Comparison of ENCODE assay signal across 17 cellular contexts in genomic region chr17:80860101-80860671, GRCh38.
DNase-seq lines count a peak whose midpoint lies in the region; ATAC-seq, FAIRE-seq and TF ChIP-seq lines count a peak whose summit lies in the region.
"Had no signal": no experiment of that assay in that cellular context is flagged by ENCODE, and none has a peak within 500 bp of the region (broad histone marks: within the 10 kb centered on the region; RNA-seq: fewer than 3 reads in every experiment).

No MANE protein-coding gene starts in this region.

- DNase-seq in stimulated activated naive CD8-positive, alpha-beta T cell treated with anti-CD3 and anti-CD28 coated beads, Interleukin-15, Interleukin-2, amounts not matched to agents 100 U/mL and 50 U/mL, for 24 hours = no peak
- no peak for DNase-seq in activated T-helper 2 cell treated with anti-CD3 and anti-CD28 coated beads, Interferon-gamma antibody, Interleukin-2, Interleukin-4, amounts not matched to agents 10 μg/mL and 5 μg/mL and 100 μg/mL, durations not matched to agents 14 hours and 24 hours and 36 hours (ENCODE audit: low spot score)
- DNase-seq in mesenchymal stem cell (no peak), urothelium cell line (ENCODE audit: low spot score) (no peak), WTC11 (ENCODE audit: low spot score) (no peak)
- DNase-seq: brain microvascular endothelial cell; effector memory CD8-positive, alpha-beta T cell; NCI-H526; SW 1271 had no signal

- peaks cover 18 to 51% of the 10 kb centered on the region in 2 experiments for H3K36me3 ChIP-seq in mesenchymal stem cell (ENCODE audit: control insufficient read depth in 1 of 2, insufficient read depth in 2 of 2, low read depth in 1 of 2, low read length in 2 of 2)
- H3K36me3 ChIP-seq: brain microvascular endothelial cell, ovary had no signal

- peak overlapping the region; percentile 41 to 81 for H2BK12ac ChIP-seq in mesenchymal stem cell (ENCODE audit: low read length in 2 of 2)

- H3K18ac ChIP-seq in mesenchymal stem cell (ENCODE audit: low read depth in 1 of 2, low read length in 2 of 2) = peak overlapping the region; percentile 68 to 79

- no peak for TF ChIP-seq CTCF in WTC11 (IDR thresholded peaks at IDR 0.05)

- no peaks in the 10 kb centered on the region for H3K27me3 ChIP-seq in mesenchymal stem cell (ENCODE audit: control insufficient read depth in 1 of 2, insufficient read depth in 1 of 2, low read length in 2 of 2)
- H3K27me3 ChIP-seq: brain microvascular endothelial cell, ovary, Peyer's patch, suprapubic skin had no signal

- no peak overlapping the region for H2AK5ac ChIP-seq in mesenchymal stem cell (ENCODE audit: low read length, severe bottlenecking)

- peak overlapping the region in 1 of 2 experiments; percentile 53 for H3K14ac ChIP-seq in mesenchymal stem cell (ENCODE audit: low read length in 2 of 2)

- H2AFZ ChIP-seq in mesenchymal stem cell (ENCODE audit: low read depth, low read length) = no peak overlapping the region

- H3K4ac ChIP-seq in mesenchymal stem cell (ENCODE audit: low read depth in 1 of 2, low read length in 2 of 2) = peak overlapping the region in 1 of 2 experiments; percentile 38

- H3K9me3 ChIP-seq in mesenchymal stem cell (ENCODE audit: control insufficient read depth, low read length) = peaks cover 6% of the 10 kb centered on the region
- H3K9me3 ChIP-seq: ovary, Peyer's patch, suprapubic skin had no signal

- 96% methylated on average over 20 of the region's 20 CpGs for WGBS in mesenchymal stem cell

- H3K9me3 Mint-ChIP-seq in stimulated activated naive CD8-positive, alpha-beta T cell treated with anti-CD3 and anti-CD28 coated beads, Interleukin-15, Interleukin-2, amounts not matched to agents 100 ng/mL and 50 ng/mL, for 24 hours = peaks cover 12% of the 10 kb centered on the region
- H3K9me3 Mint-ChIP-seq in activated T-helper 2 cell treated with anti-CD3 and anti-CD28 coated beads, Interferon-gamma antibody, Interleukin-2, Interleukin-4, amounts not matched to agents 10 μg/mL and 5 μg/mL and 100 μg/mL, durations not matched to agents 14 hours and 24 hours and 36 hours = peaks cover 20% of the 10 kb centered on the region
- H3K9me3 Mint-ChIP-seq in WTC11 = no peaks in the 10 kb centered on the region
- H3K9me3 Mint-ChIP-seq: effector memory CD8-positive, alpha-beta T cell had no signal

- H3K79me1 ChIP-seq in mesenchymal stem cell (replicated peaks; ENCODE audit: low read length, poor library complexity, severe bottlenecking) = peaks cover 9% of the 10 kb centered on the region

- no peak overlapping the region for H3K27ac ChIP-seq in mesenchymal stem cell (ENCODE audit: low read length, poor library complexity, severe bottlenecking)
- H3K27ac ChIP-seq: ovary, Peyer's patch, suprapubic skin had no signal

- ATAC-seq in stimulated activated naive CD8-positive, alpha-beta T cell treated with anti-CD3 and anti-CD28 coated beads, Interleukin-15, Interleukin-2, amounts not matched to agents 100 U/mL and 50 U/mL, for 24 hours = no peak
- no peak for ATAC-seq in WTC11
- ATAC-seq in GM19395 (IDR thresholded peaks at IDR 0.05; ENCODE audit: unreplicated experiment) = no peak
- ATAC-seq in HG03108 (IDR thresholded peaks at IDR 0.05; ENCODE audit: unreplicated experiment) = no peak
- ATAC-seq: activated CD4-positive, CD25-positive, alpha-beta regulatory T cell treated with anti-CD3 and anti-CD28 coated beads, Interleukin-2, amount 50 U/mL, for 24 hours; effector memory CD8-positive, alpha-beta T cell; HCT116 had no signal

- intact Hi-C loops in activated T-helper 2 cell treated with anti-CD3 and anti-CD28 coated beads, Interferon-gamma antibody, Interleukin-2, Interleukin-4, amounts not matched to agents 10 μg/mL and 5 μg/mL and 100 μg/mL, durations not matched to agents 14 hours and 24 hours and 36 hours (cut with micrococcal nuclease) = no loop called here

- peaks cover 92% of the 10 kb centered on the region for H3K4me1 Mint-ChIP-seq in stimulated activated naive CD8-positive, alpha-beta T cell treated with anti-CD3 and anti-CD28 coated beads, Interleukin-15, Interleukin-2, amounts not matched to agents 100 ng/mL and 50 ng/mL, for 24 hours (ENCODE audit: low read depth)
- H3K4me1 Mint-ChIP-seq in activated T-helper 2 cell treated with anti-CD3 and anti-CD28 coated beads, Interferon-gamma antibody, Interleukin-2, Interleukin-4, amounts not matched to agents 10 μg/mL and 5 μg/mL and 100 μg/mL, durations not matched to agents 14 hours and 24 hours and 36 hours (ENCODE audit: low read depth) = peaks cover 79% of the 10 kb centered on the region
- peaks cover 28% of the 10 kb centered on the region for H3K4me1 Mint-ChIP-seq in WTC11

- H3K4me2 ChIP-seq in mesenchymal stem cell (ENCODE audit: low read length, poor library complexity, severe bottlenecking) = no peak overlapping the region

- H4K8ac ChIP-seq in mesenchymal stem cell (ENCODE audit: low read length) = peak overlapping the region; percentile 68

- peak overlapping the region; percentile 80 for H2BK15ac ChIP-seq in mesenchymal stem cell (ENCODE audit: low read depth, poor library complexity, severe bottlenecking)

- peak overlapping the region; percentile 78 for H4K91ac ChIP-seq in mesenchymal stem cell (ENCODE audit: low read length)

- H3K4me3 Mint-ChIP-seq in stimulated activated naive CD8-positive, alpha-beta T cell treated with anti-CD3 and anti-CD28 coated beads, Interleukin-15, Interleukin-2, amounts not matched to agents 100 ng/mL and 50 ng/mL, for 24 hours = no peak overlapping the region
- no peak overlapping the region for H3K4me3 Mint-ChIP-seq in activated T-helper 2 cell treated with anti-CD3 and anti-CD28 coated beads, Interferon-gamma antibody, Interleukin-2, Interleukin-4, amounts not matched to agents 10 μg/mL and 5 μg/mL and 100 μg/mL, durations not matched to agents 14 hours and 24 hours and 36 hours (ENCODE audit: low read depth)
- H3K4me3 Mint-ChIP-seq in WTC11 = no peak overlapping the region
- H3K4me3 Mint-ChIP-seq: effector memory CD8-positive, alpha-beta T cell had no signal

- H3K27ac Mint-ChIP-seq in stimulated activated naive CD8-positive, alpha-beta T cell treated with anti-CD3 and anti-CD28 coated beads, Interleukin-15, Interleukin-2, amounts not matched to agents 100 ng/mL and 50 ng/mL, for 24 hours = peak overlapping the region; percentile 91
- peak overlapping the region; percentile 45 for H3K27ac Mint-ChIP-seq in activated T-helper 2 cell treated with anti-CD3 and anti-CD28 coated beads, Interferon-gamma antibody, Interleukin-2, Interleukin-4, amounts not matched to agents 10 μg/mL and 5 μg/mL and 100 μg/mL, durations not matched to agents 14 hours and 24 hours and 36 hours
- no peak overlapping the region for H3K27ac Mint-ChIP-seq in WTC11

- CTCF ChIA-PET in WTC11 (lab: Charles Lee) = interaction anchor here (0.8 to 2.1 kb wide), 15 partner anchors 12 to 433 kb away, joined by 3 to 12 read pairs (median 4); no protein-coding TSS in a partner anchor

- peaks cover 48% of the 10 kb centered on the region for H3K4me1 ChIP-seq in mesenchymal stem cell (ENCODE audit: control insufficient read depth, insufficient read depth, low read depth, low read length)

- no peak overlapping the region for H2BK5ac ChIP-seq in mesenchymal stem cell (ENCODE audit: low read depth, low read length, poor library complexity, severe bottlenecking)

- no peak overlapping the region for H3K9ac ChIP-seq in mesenchymal stem cell (ENCODE audit: low read length)

- H3K36me3 Mint-ChIP-seq in stimulated activated naive CD8-positive, alpha-beta T cell treated with anti-CD3 and anti-CD28 coated beads, Interleukin-15, Interleukin-2, amounts not matched to agents 100 ng/mL and 50 ng/mL, for 24 hours (ENCODE audit: low read depth) = peaks cover 83% of the 10 kb centered on the region
- H3K36me3 Mint-ChIP-seq in activated T-helper 2 cell treated with anti-CD3 and anti-CD28 coated beads, Interferon-gamma antibody, Interleukin-2, Interleukin-4, amounts not matched to agents 10 μg/mL and 5 μg/mL and 100 μg/mL, durations not matched to agents 14 hours and 24 hours and 36 hours (ENCODE audit: low read depth) = peaks cover 90% of the 10 kb centered on the region
- peaks cover 9% of the 10 kb centered on the region; the same call in 1 of the 2 replicates for H3K36me3 Mint-ChIP-seq in WTC11

- H3K23ac ChIP-seq in mesenchymal stem cell (ENCODE audit: low read length in 2 of 2) = no peak overlapping the region

- peak overlapping the region in 1 of 2 experiments; percentile 14 for H3K4me3 ChIP-seq in mesenchymal stem cell (ENCODE audit: insufficient read depth in 1 of 2, low read depth in 1 of 2, low read length in 2 of 2)
- H3K4me3 ChIP-seq: ovary, Peyer's patch, suprapubic skin had no signal

- POLR2A ChIA-PET in WTC11 (lab: Charles Lee) = no interaction called here

- H3K27me3 Mint-ChIP-seq in stimulated activated naive CD8-positive, alpha-beta T cell treated with anti-CD3 and anti-CD28 coated beads, Interleukin-15, Interleukin-2, amounts not matched to agents 100 ng/mL and 50 ng/mL, for 24 hours = no peaks in the 10 kb centered on the region
- no peaks in the 10 kb centered on the region for H3K27me3 Mint-ChIP-seq in activated T-helper 2 cell treated with anti-CD3 and anti-CD28 coated beads, Interferon-gamma antibody, Interleukin-2, Interleukin-4, amounts not matched to agents 10 μg/mL and 5 μg/mL and 100 μg/mL, durations not matched to agents 14 hours and 24 hours and 36 hours (ENCODE audit: low read depth)
- no peaks in the 10 kb centered on the region for H3K27me3 Mint-ChIP-seq in WTC11 (ENCODE audit: low read depth)
- H3K27me3 Mint-ChIP-seq: effector memory CD8-positive, alpha-beta T cell had no signal

- FAIRE-seq in urothelium cell line (lab: Jason Lieb, UNC) = peak; percentile 9

- peak overlapping the region; percentile 27 for H2BK120ac ChIP-seq in mesenchymal stem cell (ENCODE audit: low read depth, low read length)

TF ChIP-seq in WTC11, 78 proteins besides CTCF, POLR2A, EP300 and RAD21 (continues in another document):
- TF ChIP-seq RELA (CRISPR knock-in tag; IDR thresholded peaks at IDR 0.05; ENCODE audit: borderline replicate concordance) (no peak), GABPB1 (CRISPR knock-in tag; IDR thresholded peaks at IDR 0.05) (no peak), MYBL2 (CRISPR knock-in tag; IDR thresholded peaks at IDR 0.05) (no peak), NR1H2 (CRISPR knock-in tag; IDR thresholded peaks at IDR 0.05) (no peak)
- TF ChIP-seq, protein P1, sequence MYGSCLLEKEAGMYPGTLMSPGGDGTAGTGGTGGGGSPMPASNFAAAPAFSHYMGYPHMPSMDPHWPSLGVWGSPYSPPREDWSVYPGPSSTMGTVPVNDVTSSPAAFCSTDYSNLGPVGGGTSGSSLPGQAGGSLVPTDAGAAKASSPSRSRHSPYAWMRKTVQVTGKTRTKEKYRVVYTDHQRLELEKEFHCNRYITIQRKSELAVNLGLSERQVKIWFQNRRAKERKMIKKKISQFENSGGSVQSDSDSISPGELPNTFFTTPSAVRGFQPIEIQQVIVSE (CRISPR knock-in tag; IDR thresholded peaks at IDR 0.05; ENCODE audit: borderline replicate concordance) = no peak
